In the genomic region with DNA sequence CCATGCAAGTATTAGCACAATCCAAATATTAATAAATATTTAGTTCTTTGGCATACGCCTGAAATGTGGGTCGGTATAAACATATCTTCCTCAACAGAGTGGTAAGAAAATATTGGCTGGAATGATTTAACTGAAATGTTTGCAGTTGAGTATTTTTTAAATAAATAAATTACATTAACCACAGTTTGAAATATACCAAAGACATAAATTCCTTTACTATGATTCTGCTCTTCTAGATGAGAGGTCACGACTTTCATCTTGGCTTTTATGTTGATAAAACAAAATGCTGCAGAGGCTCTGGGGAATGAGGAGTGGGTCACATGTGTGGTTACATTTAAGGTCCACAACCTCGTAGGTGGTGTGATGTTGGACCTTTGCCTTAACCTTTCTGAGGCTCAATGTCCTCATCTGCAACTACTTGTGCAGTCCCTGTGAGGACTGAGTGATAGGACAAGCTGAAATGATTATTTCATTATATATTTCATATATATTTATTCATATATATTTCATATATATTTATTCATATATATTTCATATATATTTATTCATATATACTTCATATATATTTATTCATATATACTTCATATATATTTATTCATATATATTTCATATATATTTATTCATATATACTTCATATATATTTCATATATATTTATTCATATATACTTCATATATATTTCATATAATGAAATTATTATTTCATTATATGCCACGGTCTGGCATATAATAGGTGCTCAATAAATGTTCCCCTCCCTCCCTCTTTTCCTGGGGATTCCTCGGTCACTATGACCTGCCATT, we compare ENCODE assay signal across 15 cellular contexts.
"Had no signal": no experiment of that assay in that cellular context is flagged by ENCODE, and none has a peak within 500 bp of the region (broad histone marks: within the 10 kb centered on the region; RNA-seq: fewer than 3 reads in every experiment).

No MANE protein-coding gene starts in this region.

- H3K9me3 ChIP-seq: colonic mucosa, left lung, prostate gland, right lobe of liver, upper lobe of right lung had no signal

- H3K4me3 ChIP-seq: colonic mucosa, left lung, prostate gland, right lobe of liver, upper lobe of right lung had no signal

- H3K4me1 ChIP-seq: colonic mucosa, left lung, prostate gland, right lobe of liver, upper lobe of right lung had no signal

- ATAC-seq: left lung, natural killer cell, right lobe of liver, upper lobe of right lung had no signal

- H3K36me3 ChIP-seq: colonic mucosa, left lung, prostate gland, right lobe of liver, upper lobe of right lung had no signal

- H3K27ac ChIP-seq: colonic mucosa, epithelial cell of prostate, left lung, prostate gland, right lobe of liver, upper lobe of right lung had no signal

- DNase-seq: activated CD4-positive, alpha-beta T cell treated with anti-CD3 and anti-CD28 coated beads, Interleukin-2, amount 50 U/mL, for 4 hours; activated CD4-positive, CD25-positive, alpha-beta regulatory T cell treated with anti-CD3 and anti-CD28 coated beads, Interleukin-2, amount 50 U/mL, for 72 hours; activated T-cell treated with anti-CD3 and anti-CD28 coated beads, Interleukin-2, amount 50 U/mL, for 1 hour; amygdala; colonic mucosa; effector memory CD4-positive, alpha-beta T cell; glutamatergic neuron; left lung; natural killer cell; right lobe of liver; stimulated activated CD4-positive, alpha-beta T cell treated with anti-CD3 and anti-CD28 coated beads, Interleukin-2, amount 100 ng/mL, for 48 hours; stimulated activated naive CD4-positive, alpha-beta T cell treated with Interleukin-2 at 50 U/mL for 16 hours; upper lobe of right lung had no signal
